Comparison of ENCODE assay signal across 11 cellular contexts in the genomic region with DNA sequence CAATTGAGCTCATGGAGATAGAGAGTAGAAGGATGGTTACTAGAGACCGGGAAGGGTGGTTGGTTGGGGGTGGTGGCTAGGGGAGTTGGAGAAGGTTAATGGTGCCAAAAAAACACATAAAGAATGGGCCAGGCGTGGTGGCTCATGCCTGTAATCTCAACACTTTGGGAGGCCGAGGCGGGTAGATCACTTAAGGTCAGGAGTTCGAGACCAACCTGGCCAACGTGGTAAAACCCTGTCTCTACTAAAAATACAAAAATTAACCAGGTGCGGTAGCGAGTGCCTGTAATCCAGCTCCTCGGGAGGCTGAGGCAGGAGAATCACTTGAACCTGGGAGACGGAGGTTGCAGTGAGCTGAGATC. TPM values are rescaled to one million over a fixed set of nuclear protein-coding genes. Genes with fewer than 3 reads are reported as not detected.
A peak's percentile ranks its signal among the peaks of the same experiment; 100 is the strongest.
DNase-seq lines count a peak whose midpoint lies in the region; ATAC-seq and TF ChIP-seq lines count a peak whose summit lies in the region.
"Not testable (repeated sequence)": the region's sequence is repeated elsewhere in the genome, so short reads cannot be mapped to it uniquely, and the experiment has no call there.
"Had no signal": no experiment of that assay in that cellular context is flagged by ENCODE, and none has a peak within 500 bp of the region (broad histone marks: within the 10 kb centered on the region; RNA-seq: fewer than 3 reads in every experiment).

No MANE protein-coding gene starts in this region.

- TF ChIP-seq POLR2A in Peyer's patch (IDR thresholded peaks at IDR 0.05); stomach (IDR thresholded peaks at IDR 0.05): not testable (repeated sequence)

- not testable (repeated sequence) for TF ChIP-seq EP300 in stomach (IDR thresholded peaks at IDR 0.05)

- not testable (repeated sequence) for H3K4me3 ChIP-seq in Peyer's patch, dorsolateral prefrontal cortex, stomach

- intact Hi-C loops in dorsolateral prefrontal cortex (cut with DNase I), result loop anchor here (1.0 kb wide), 2 partner anchors 39 to 52 kb away; no protein-coding TSS in a partner anchor
- intact Hi-C loops in Right ventricle myocardium superior (cut with DNase I); posterior vena cava (cut with DNase I); stomach (cut with DNase I; ENCODE audit: low total_unique reads): not testable (repeated sequence)

- H3K27ac ChIP-seq in Peyer's patch, stomach: not testable (repeated sequence)
- H3K27ac ChIP-seq in caudate nucleus (ENCODE audit: low read depth, low read length) (peak overlapping the region; percentile 74), dorsolateral prefrontal cortex (peak overlapping the region in 55 of 59 donors; percentile 1 to 92 (median 78))

- not testable (repeated sequence) for H3K9me3 ChIP-seq in Peyer's patch, stomach

- peak; percentile 29 for ATAC-seq in Right ventricle myocardium superior (ENCODE audit: poor library complexity)

- not testable (repeated sequence) for TF ChIP-seq CTCF in Peyer's patch (IDR thresholded peaks at IDR 0.05); stomach (IDR thresholded peaks at IDR 0.05)
- TF ChIP-seq CTCF in dorsolateral prefrontal cortex (IDR thresholded peaks at IDR 0.05 in 54 of 56, conservative IDR thresholded peaks at IDR 0.05 in 2 of 56; ENCODE audit: low read depth in 1 of 56, partially characterized antibody in 56 of 56), result peak in 1 of 56 donors; percentile 2

- H3K4me1 ChIP-seq in Peyer's patch, result not testable (repeated sequence)
- H3K4me1 ChIP-seq in stomach, result peaks cover 0 to 24% (median 8%) of the 10 kb centered on the region in 4 donors

- 80 to 94% (median 93%) methylated on average over 10 of the region's 10 CpGs for WGBS in stomach, 5 donors

- H3K27me3 ChIP-seq in Peyer's patch, dorsolateral prefrontal cortex, stomach: not testable (repeated sequence)

- H3K36me3 ChIP-seq in Peyer's patch, result not testable (repeated sequence)
- H3K36me3 ChIP-seq in stomach, result peaks cover 0 to 14% (median 6%) of the 10 kb centered on the region in 4 donors

- DNase-seq in Peyer's patch, result peak; percentile 0 to 15 (median 5)
- peak in 1 of 61 donors; percentile 59 for DNase-seq in caudate nucleus (lab: John Stamatoyannopoulos, UW)
- peak in 1 of 10 donors; percentile 14 for DNase-seq in dorsolateral prefrontal cortex
- DNase-seq in Right ventricle myocardium superior, result not testable (repeated sequence)
- peak; percentile 16 for DNase-seq in mesenteric fat pad (ENCODE audit: low spot score)
- peak; percentile 20 for DNase-seq in posterior vena cava (ENCODE audit: low spot score)
- peak; percentile 7 for DNase-seq in stomach

RNA-seq across cellular contexts. Expression of a gene that starts 46.2 kb away (rescaled TPM):
- total RNA-seq in Peyer's patch (100 to 1,000 TPM in 2 of 4 donors, 10 to 100 TPM in 1, 1 to 10 TPM in 1; 9.9 to 154 (median 90.3) TPM), dorsolateral prefrontal cortex (10 to 100 TPM in 9 of 120 experiments, 1 to 10 TPM in 111; 2.1 to 13.9 (median 5.9) TPM), Right ventricle myocardium superior (7.7 TPM), mesenteric fat pad (3.9 TPM), posterior vena cava (1 to 10 TPM; 5.7 to 7.7 TPM), stomach (100 to 1,000 TPM in 2 of 5 donors, 10 to 100 TPM in 3; 13.4 to 156 (median 33.8) TPM)
- polyA plus RNA-seq in stomach, result 1 to 10 TPM; 1.9 to 8.0 (median 6.1) TPM
- total RNA-seq: A172; A673; CD4-positive, alpha-beta memory T cell; H4 had no signal
- polyA plus RNA-seq: CD4-positive, alpha-beta memory T cell had no signal
